In the genomic region with DNA sequence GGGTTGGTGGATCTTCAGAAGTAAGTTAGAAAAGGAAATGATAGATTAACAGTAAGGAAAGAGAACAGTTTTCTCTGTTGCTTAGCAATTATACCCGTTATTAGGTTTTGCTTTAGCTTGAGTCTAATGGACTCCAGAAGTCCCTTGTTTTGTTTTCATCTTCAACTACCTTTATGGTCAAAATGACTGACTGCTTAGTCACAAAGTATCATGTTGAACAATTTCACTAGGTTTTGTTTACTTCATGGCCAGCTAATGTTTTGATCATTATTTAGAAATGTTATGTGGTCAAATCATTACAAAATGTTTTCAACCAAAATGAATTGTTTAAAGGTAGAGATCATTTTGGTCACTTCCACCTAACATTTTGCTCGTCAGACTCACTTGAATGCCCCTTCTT, we compare ENCODE assay signal across 8 cellular contexts. TPM values are rescaled to one million over a fixed set of nuclear protein-coding genes. Genes with fewer than 3 reads are reported as not detected.
DNase-seq lines count a peak whose midpoint lies in the region; ATAC-seq, FAIRE-seq and TF ChIP-seq lines count a peak whose summit lies in the region.

No MANE protein-coding gene starts in this region.

- no peaks in the 10 kb centered on the region for H3K9me2 ChIP-seq in hepatocyte (replicated peaks; ENCODE audit: insufficient read depth)

- H3K4me3 ChIP-seq in A549 (peak overlapping the region; percentile 78; the same call in 2 of the 3 replicates), GM12865 (ENCODE audit: low read depth, low read length) (peak overlapping the region; percentile 65), hepatocyte (peak overlapping the region; percentile 38)

- H3K36me3 ChIP-seq in hepatocyte (replicated peaks; ENCODE audit: insufficient read depth, low read depth): peaks cover 4% of the 10 kb centered on the region

- TF ChIP-seq CTCF in A549 (IDR thresholded peaks at IDR 0.05) (no peak), GM12865 (IDR thresholded peaks at IDR 0.05; ENCODE audit: insufficient read depth, low read depth, low read length, missing control alignments) (no peak), VCaP (conservative IDR thresholded peaks at IDR 0.05) (no peak), hepatocyte (IDR thresholded peaks at IDR 0.05; ENCODE audit: poor library complexity) (no peak)

- TF ChIP-seq RAD21 in A549 (conservative IDR thresholded peaks at IDR 0.05 in 1 of 2, IDR thresholded peaks at IDR 0.05 in 1 of 2): no peak

- peaks cover 62% of the 10 kb centered on the region for H3K79me2 ChIP-seq in hepatocyte

- H3K27me3 ChIP-seq in hepatocyte: no peaks in the 10 kb centered on the region

- ATAC-seq in A549 (no peak), GM21786 (IDR thresholded peaks at IDR 0.05; ENCODE audit: unreplicated experiment) (no peak)

- CTCF ChIA-PET in A549 (lab: Yijun Ruan, JAX): interaction anchor here (0.8 to 1.7 kb wide), 2 partner anchors 59 to 158 kb away, joined by 3 to 5 read pairs; no protein-coding TSS in a partner anchor

- peaks cover 29% of the 10 kb centered on the region for H3K4me1 ChIP-seq in A549
- H3K4me1 ChIP-seq in hepatocyte (ENCODE audit: insufficient read depth): peaks cover 18% of the 10 kb centered on the region

- TF ChIP-seq EP300 in A549 (IDR thresholded peaks at IDR 0.05): no peak

- no peak overlapping the region for H3K27ac ChIP-seq in A549
- H3K27ac ChIP-seq in VCaP: peak overlapping the region; percentile 89; the same call in 1 of the 2 replicates
- peak overlapping the region; percentile 95 for H3K27ac ChIP-seq in hepatocyte

- peak overlapping the region; percentile 12 for H2AFZ ChIP-seq in hepatocyte

- H3K9me3 ChIP-seq in A549 (no peaks in the 10 kb centered on the region), hepatocyte (ENCODE audit: low read depth) (no peaks in the 10 kb centered on the region)

- peaks cover 9% of the 10 kb centered on the region for H4K20me1 ChIP-seq in hepatocyte (ENCODE audit: insufficient read depth, poor library complexity, severe bottlenecking)

- peak; percentile 7 for FAIRE-seq in A549 (lab: Jason Lieb, UNC)

- H3K4me2 ChIP-seq in A549: peak overlapping the region; percentile 97
- peak overlapping the region; percentile 86 for H3K4me2 ChIP-seq in hepatocyte

- 55% methylated on average over 2 of the region's 2 CpGs for WGBS in A549 (ENCODE audit: missing lambda C conversion rate)
- 31% methylated on average over 2 of the region's 2 CpGs for WGBS in hepatocyte (ENCODE audit: low lambda C conversion rate, missing lambda C conversion rate)

- POLR2A ChIA-PET in A549 (lab: Yijun Ruan, JAX): no interaction called here

- TF ChIP-seq POLR2A in A549 (IDR thresholded peaks at IDR 0.05; ENCODE audit: low read length): no peak

- DNase-seq in A549 (ENCODE audit: low read depth in 1 of 2, low spot score in 1 of 2) (peak in 1 of 2 experiments; percentile 18), GM12865 (ENCODE audit: low read depth) (peak; percentile 3), hepatocyte (ENCODE audit: low spot score) (no peak), OCI-M2 (lab: John Stamatoyannopoulos, UW; ENCODE audit: unreplicated experiment) (no peak), anterior cingulate cortex (lab: John Stamatoyannopoulos, UW) (no peak), SHP77 (lab: John Stamatoyannopoulos, UW) (no peak)

TF ChIP-seq in A549, 52 proteins besides CTCF, POLR2A, EP300 and RAD21:
- TF ChIP-seq, protein P1, sequence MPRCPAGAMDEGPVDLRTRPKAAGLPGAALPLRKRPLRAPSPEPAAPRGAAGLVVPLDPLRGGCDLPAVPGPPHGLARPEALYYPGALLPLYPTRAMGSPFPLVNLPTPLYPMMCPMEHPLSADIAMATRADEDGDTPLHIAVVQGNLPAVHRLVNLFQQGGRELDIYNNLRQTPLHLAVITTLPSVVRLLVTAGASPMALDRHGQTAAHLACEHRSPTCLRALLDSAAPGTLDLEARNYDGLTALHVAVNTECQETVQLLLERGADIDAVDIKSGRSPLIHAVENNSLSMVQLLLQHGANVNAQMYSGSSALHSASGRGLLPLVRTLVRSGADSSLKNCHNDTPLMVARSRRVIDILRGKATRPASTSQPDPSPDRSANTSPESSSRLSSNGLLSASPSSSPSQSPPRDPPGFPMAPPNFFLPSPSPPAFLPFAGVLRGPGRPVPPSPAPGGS (IDR thresholded peaks at IDR 0.05): no peak
- TF ChIP-seq FOXS1 (CRISPR knock-in tag; IDR thresholded peaks at IDR 0.05): no peak
- no peak for TF ChIP-seq CBX2 (IDR thresholded peaks at IDR 0.05; ENCODE audit: borderline replicate concordance, low read depth)
- TF ChIP-seq KDM1A (IDR thresholded peaks at IDR 0.05; ENCODE audit: low read depth): no peak
- no peak for TF ChIP-seq GATA3 (IDR thresholded peaks at IDR 0.05; ENCODE audit: borderline replicate concordance)
- TF ChIP-seq KDM5A (IDR thresholded peaks at IDR 0.05): no peak
- TF ChIP-seq POLR2AphosphoS2 (conservative IDR thresholded peaks at IDR 0.05; ENCODE audit: low read length): no peak
- TF ChIP-seq, protein P2, sequence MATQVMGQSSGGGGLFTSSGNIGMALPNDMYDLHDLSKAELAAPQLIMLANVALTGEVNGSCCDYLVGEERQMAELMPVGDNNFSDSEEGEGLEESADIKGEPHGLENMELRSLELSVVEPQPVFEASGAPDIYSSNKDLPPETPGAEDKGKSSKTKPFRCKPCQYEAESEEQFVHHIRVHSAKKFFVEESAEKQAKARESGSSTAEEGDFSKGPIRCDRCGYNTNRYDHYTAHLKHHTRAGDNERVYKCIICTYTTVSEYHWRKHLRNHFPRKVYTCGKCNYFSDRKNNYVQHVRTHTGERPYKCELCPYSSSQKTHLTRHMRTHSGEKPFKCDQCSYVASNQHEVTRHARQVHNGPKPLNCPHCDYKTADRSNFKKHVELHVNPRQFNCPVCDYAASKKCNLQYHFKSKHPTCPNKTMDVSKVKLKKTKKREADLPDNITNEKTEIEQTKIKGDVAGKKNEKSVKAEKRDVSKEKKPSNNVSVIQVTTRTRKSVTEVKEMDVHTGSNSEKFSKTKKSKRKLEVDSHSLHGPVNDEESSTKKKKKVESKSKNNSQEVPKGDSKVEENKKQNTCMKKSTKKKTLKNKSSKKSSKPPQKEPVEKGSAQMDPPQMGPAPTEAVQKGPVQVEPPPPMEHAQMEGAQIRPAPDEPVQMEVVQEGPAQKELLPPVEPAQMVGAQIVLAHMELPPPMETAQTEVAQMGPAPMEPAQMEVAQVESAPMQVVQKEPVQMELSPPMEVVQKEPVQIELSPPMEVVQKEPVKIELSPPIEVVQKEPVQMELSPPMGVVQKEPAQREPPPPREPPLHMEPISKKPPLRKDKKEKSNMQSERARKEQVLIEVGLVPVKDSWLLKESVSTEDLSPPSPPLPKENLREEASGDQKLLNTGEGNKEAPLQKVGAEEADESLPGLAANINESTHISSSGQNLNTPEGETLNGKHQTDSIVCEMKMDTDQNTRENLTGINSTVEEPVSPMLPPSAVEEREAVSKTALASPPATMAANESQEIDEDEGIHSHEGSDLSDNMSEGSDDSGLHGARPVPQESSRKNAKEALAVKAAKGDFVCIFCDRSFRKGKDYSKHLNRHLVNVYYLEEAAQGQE (IDR thresholded peaks at IDR 0.05): no peak
- TF ChIP-seq NFE2L2 (conservative IDR thresholded peaks at IDR 0.05; ENCODE audit: low read length): no peak
- TF ChIP-seq, protein P3, sequence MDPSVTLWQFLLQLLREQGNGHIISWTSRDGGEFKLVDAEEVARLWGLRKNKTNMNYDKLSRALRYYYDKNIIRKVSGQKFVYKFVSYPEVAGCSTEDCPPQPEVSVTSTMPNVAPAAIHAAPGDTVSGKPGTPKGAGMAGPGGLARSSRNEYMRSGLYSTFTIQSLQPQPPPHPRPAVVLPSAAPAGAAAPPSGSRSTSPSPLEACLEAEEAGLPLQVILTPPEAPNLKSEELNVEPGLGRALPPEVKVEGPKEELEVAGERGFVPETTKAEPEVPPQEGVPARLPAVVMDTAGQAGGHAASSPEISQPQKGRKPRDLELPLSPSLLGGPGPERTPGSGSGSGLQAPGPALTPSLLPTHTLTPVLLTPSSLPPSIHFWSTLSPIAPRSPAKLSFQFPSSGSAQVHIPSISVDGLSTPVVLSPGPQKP (IDR thresholded peaks at IDR 0.05; ENCODE audit: low read depth, low read length): no peak
- no peak for TF ChIP-seq SMC3 (IDR thresholded peaks at IDR 0.05)
- TF ChIP-seq, protein P4, sequence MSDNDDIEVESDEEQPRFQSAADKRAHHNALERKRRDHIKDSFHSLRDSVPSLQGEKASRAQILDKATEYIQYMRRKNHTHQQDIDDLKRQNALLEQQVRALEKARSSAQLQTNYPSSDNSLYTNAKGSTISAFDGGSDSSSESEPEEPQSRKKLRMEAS (IDR thresholded peaks at IDR 0.05): no peak
- TF ChIP-seq FOSB (CRISPR knock-in tag; IDR thresholded peaks at IDR 0.05): no peak
- no peak for TF ChIP-seq MAFK (IDR thresholded peaks at IDR 0.05; ENCODE audit: partially characterized antibody)
- TF ChIP-seq RFX5 (IDR thresholded peaks at IDR 0.05): no peak
- TF ChIP-seq FOSL2 (IDR thresholded peaks at IDR 0.05): no peak
- TF ChIP-seq FOSL2 (CRISPR knock-in tag; IDR thresholded peaks at IDR 0.05): no peak
- TF ChIP-seq HOXB13 (CRISPR knock-in tag; IDR thresholded peaks at IDR 0.05; ENCODE audit: low read depth): no peak
- TF ChIP-seq JUNB (IDR thresholded peaks at IDR 0.05): no peak

RNA-seq across cellular contexts. Expression of a gene that starts 1.9 kb away (rescaled TPM):
- polyA plus RNA-seq in A549 (2011; rRNA removed): 5.6 and 5.7 TPM in 2 replicates
- polyA plus RNA-seq in A549 (2012; cell fraction: cytosol; rRNA removed): 0.73 and 0.87 TPM in 2 replicates
- polyA plus RNA-seq in A549 (2012; cell fraction: nucleus; rRNA removed): 1.2 and 1.8 TPM in 2 replicates
- polyA plus RNA-seq in A549 (2017; fragmentation: RNase III; extraction: RNeasy Plus Mini Kit Qiagen cat#74134 plus additional on column Dnase treatment): 1.8 to 2.2 TPM (median 2.1 TPM) in 3 replicates
- 6.9 and 7.0 TPM in 2 replicates for polyA minus RNA-seq in A549 (2011; rRNA and poly(A)+ RNA removed)
- total RNA-seq in hepatocyte: 12.6 and 12.9 TPM in 2 replicates
- 4.5 and 5.1 TPM in 2 replicates for polyA plus RNA-seq in hepatocyte

Comparison
In these comparisons a context has a peak if more than half of its experiments do, and no peak if none do; other contexts are left out.
1. H3K27ac ChIP-seq: peak in VCaP (single experiment) and hepatocyte (single experiment); none in A549 (0 of 2).
2. Peak in every context shown above with its lines, with median percentiles within 50 percentile points of each other: H3K4me3 ChIP-seq.